In genomic region chr1:217943361-217943760, GRCh38 we compare ENCODE assay signal across 28 cellular contexts.
"Had no signal": no experiment of that assay in that cellular context is flagged by ENCODE, and none has a peak within 500 bp of the region (broad histone marks: within the 10 kb centered on the region; RNA-seq: fewer than 3 reads in every experiment).

No MANE protein-coding gene starts in this region.

- H3K36me3 ChIP-seq: adrenal gland, breast epithelium, cardiac muscle cell, colonic mucosa, WERI-Rb-1 had no signal

- H3K27me3 ChIP-seq: adrenal gland, breast epithelium, cardiac muscle cell, colonic mucosa had no signal

- H3K4me3 ChIP-seq: adrenal gland, breast epithelium, cardiac muscle cell, colonic mucosa had no signal

- H3K4me1 ChIP-seq: adrenal gland, breast epithelium, colonic mucosa had no signal

- H3K27ac ChIP-seq: adrenal gland, breast epithelium, cardiac muscle cell, colonic mucosa, epithelial cell of prostate, WERI-Rb-1 had no signal

- DNase-seq: activated B cell treated with CpG ODN at 0.5 μM for 24 hours; activated CD4-positive, alpha-beta T cell treated with anti-CD3 and anti-CD28 coated beads for 48 hours; activated CD4-positive, alpha-beta T cell treated with anti-CD3 and anti-CD28 coated beads, Interleukin-2, amount 50 U/mL, for 1 hour; activated CD4-positive, alpha-beta T cell treated with anti-CD3 and anti-CD28 coated beads, Interleukin-2, amount 50 U/mL, for 48 hours; activated CD8-positive, alpha-beta memory T cell treated with anti-CD3 and anti-CD28 coated beads for 24 hours; activated CD8-positive, alpha-beta T cell treated with anti-CD3 and anti-CD28 coated beads for 36 hours; activated effector memory CD4-positive, alpha-beta T cell treated with anti-CD3 and anti-CD28 coated beads, Interleukin-2, amount 50 U/mL, for 16 hours; activated naive CD4-positive, alpha-beta T cell treated with anti-CD3 and anti-CD28 coated beads for 36 hours; activated naive CD8-positive, alpha-beta T cell treated with anti-CD3 and anti-CD28 coated beads for 36 hours; activated naive CD8-positive, alpha-beta T cell treated with anti-CD3 and anti-CD28 coated beads, Interleukin-2, amount 50 U/mL, for 24 hours; activated T-cell treated with anti-CD3 and anti-CD28 coated beads, Interleukin-2, amount 50 U/mL, for 1 hour; activated T-cell treated with anti-CD3 and anti-CD28 coated beads, Interleukin-2, amount 50 U/mL, for 48 hours; adrenal gland; amygdala; aorta; central memory CD4-positive, alpha-beta T cell; cerebellar nuclear complex; colonic mucosa; effector CD8-positive, alpha-beta T cell; foreskin fibroblast; head of caudate nucleus; T-helper 17 cell; T1000; WERI-Rb-1 had no signal

- H3K9me3 ChIP-seq: adrenal gland, breast epithelium, colonic mucosa had no signal

- ATAC-seq: activated CD4-positive, CD25-positive, alpha-beta regulatory T cell treated with anti-CD3 and anti-CD28 coated beads, Interleukin-2, amount 50 U/mL, for 24 hours; activated CD8-positive, alpha-beta T cell treated with anti-CD3 and anti-CD28 coated beads for 36 hours; activated naive CD8-positive, alpha-beta T cell treated with anti-CD3 and anti-CD28 coated beads, Interleukin-2, amount 50 U/mL, for 24 hours; T-helper 17 cell had no signal
